In genomic region chr13:65028101-65028500, GRCh38 we compare ENCODE assay signal across 35 cellular contexts.
"Had no signal": no experiment of that assay in that cellular context is flagged by ENCODE, and none has a peak within 500 bp of the region (broad histone marks: within the 10 kb centered on the region; RNA-seq: fewer than 3 reads in every experiment).

No MANE protein-coding gene starts in this region.

- H3K27ac ChIP-seq: KMS-11 had no signal

- H3K4me2 ChIP-seq: KMS-11 had no signal

- H3K9ac ChIP-seq: KMS-11 had no signal

- H3K27me3 ChIP-seq: MG63 had no signal

- DNase-seq: Karpas-422, Kasumi-1, MG63, MV-4-11, NCI-H1048, NCI-H1092, NCI-H1105, NCI-H1105 treated with DMSO at 0.1 percent for 48 hours, NCI-H1417, NCI-H1417 treated with DMSO at 0.1 percent for 48 hours, NCI-H1436, NCI-H1436 treated with DMSO at 0.1 percent for 48 hours, NCI-H146, NCI-H1694, NCI-H1694 treated with DMSO at 0.1 percent for 48 hours, NCI-H187, NCI-H187 treated with DMSO at 0.1 percent for 48 hours, NCI-H1930, NCI-H2029, NCI-H2029 treated with DMSO at 0.1 percent for 48 hours, NCI-H2081, NCI-H2081 treated with DMSO at 0.1 percent for 48 hours, NCI-H2107, NCI-H2171, NCI-H2171 treated with DMSO at 0.1 percent for 48 hours, NCI-H2227 treated with DMSO at 0.1 percent for 48 hours, NCI-H226, NCI-H345, NCI-H446, NCI-H446 treated with DMSO at 0.1 percent for 48 hours, NCI-H510A, NCI-H510A treated with DMSO at 0.1 percent for 48 hours, NCI-H524, NCI-H524 treated with DMSO at 0.1 percent for 48 hours had no signal

- H3K36me3 ChIP-seq: MG63 had no signal

- H3K9me3 ChIP-seq: MG63 had no signal

- H3K4me3 ChIP-seq: MG63 had no signal
